Comparison of ENCODE assay signal across 8 cellular contexts in genomic region chr14:49975286-49975685, GRCh38.
A peak's percentile ranks its signal among the peaks of the same experiment; 100 is the strongest.
DNase-seq lines count a peak whose midpoint lies in the region; ATAC-seq and TF ChIP-seq lines count a peak whose summit lies in the region.

No MANE protein-coding gene starts in this region.

- no peaks in the 10 kb centered on the region for H3K36me3 ChIP-seq in lung (ENCODE audit: control insufficient read depth in 2 of 2, insufficient read depth in 2 of 2, low read length in 2 of 2)
- H3K36me3 ChIP-seq in mucosa of descending colon (ENCODE audit: low read depth): no peaks in the 10 kb centered on the region

- no peaks in the 10 kb centered on the region for H3K9me3 ChIP-seq in right cardiac atrium (ENCODE audit: control insufficient read depth, low read length)
- H3K9me3 ChIP-seq in lung (ENCODE audit: control insufficient read depth in 2 of 2, insufficient read depth in 1 of 2, low read length in 1 of 2): no peaks in the 10 kb centered on the region
- no peaks in the 10 kb centered on the region for H3K9me3 ChIP-seq in mucosa of descending colon

- POLR2A ChIA-PET in WTC11 (lab: Charles Lee): no interaction called here

- no peak for DNase-seq in left ventricle myocardium superior
- no peak for DNase-seq in right cardiac atrium
- peak; percentile 92 for DNase-seq in astrocyte of the hippocampus (ENCODE audit: low read depth, low spot score)
- no peak for DNase-seq in lung (ENCODE audit: low spot score)
- DNase-seq in WTC11 (ENCODE audit: low spot score): no peak
- no peak for DNase-seq in mucosa of descending colon
- DNase-seq in GM13976 (ENCODE audit: low spot score): no peak
- DNase-seq in stimulated activated naive CD4-positive, alpha-beta T cell treated with Interleukin-2 at 50 U/mL for 16 hours (lab: John Stamatoyannopoulos, UW): no peak

- no peak overlapping the region for H3K4me3 Mint-ChIP-seq in WTC11

- H3K36me3 Mint-ChIP-seq in WTC11: no peaks in the 10 kb centered on the region

- CTCF ChIA-PET in WTC11 (lab: Charles Lee): interaction anchor here (1.7 kb wide), 1 partner anchor 96 kb away, joined by 5 read pairs; no protein-coding TSS in a partner anchor

- H3K27ac Mint-ChIP-seq in WTC11: no peak overlapping the region

- TF ChIP-seq CTCF in lung (IDR thresholded peaks at IDR 0.05; ENCODE audit: control extremely low read depth, extremely low read depth) (no peak), WTC11 (IDR thresholded peaks at IDR 0.05) (no peak), mucosa of descending colon (IDR thresholded peaks at IDR 0.05) (no peak), GM13976 (IDR thresholded peaks at IDR 0.05; ENCODE audit: borderline replicate concordance, control extremely low read depth, extremely low read depth, insufficient read depth, missing control alignments) (no peak)

- peak; percentile 10 for ATAC-seq in left ventricle myocardium superior
- ATAC-seq in right cardiac atrium: no peak
- ATAC-seq in lung (ENCODE audit: insufficient read depth, low FRiP score): peak; percentile 7
- no peak for ATAC-seq in WTC11
- no peak for ATAC-seq in mucosa of descending colon

- in situ Hi-C loops in GM13976 (cut with MboI; ENCODE audit: low sequenced_read_pairs, unreplicated experiment): no loop called here

- H3K27ac ChIP-seq in right cardiac atrium (ENCODE audit: low read length) (no peak overlapping the region), lung (ENCODE audit: low read depth in 1 of 2, low read length in 1 of 2) (no peak overlapping the region)

- no peaks in the 10 kb centered on the region for H3K27me3 ChIP-seq in right cardiac atrium (ENCODE audit: control insufficient read depth, insufficient read depth)
- H3K27me3 ChIP-seq in lung (ENCODE audit: control insufficient read depth, insufficient read depth): no peaks in the 10 kb centered on the region

- WGBS in right cardiac atrium: 51% methylated on average over 2 of the region's 2 CpGs
- WGBS in lung, 2 donors: 62 to 84% methylated on average over 2 of the region's 2 CpGs

- H3K9me3 Mint-ChIP-seq in WTC11: no peaks in the 10 kb centered on the region

- H3K4me3 ChIP-seq in right cardiac atrium (ENCODE audit: low read length): no peak overlapping the region
- H3K4me3 ChIP-seq in lung: no peak overlapping the region
- H3K4me3 ChIP-seq in mucosa of descending colon: no peak overlapping the region

- intact Hi-C loops in left ventricle myocardium superior (cut with micrococcal nuclease): no loop called here
- intact Hi-C loops in right cardiac atrium (cut with DNase I): no loop called here
- intact Hi-C loops in mucosa of descending colon (cut with DNase I, micrococcal nuclease): no loop called here

- H3K4me1 Mint-ChIP-seq in WTC11: peaks cover 13% of the 10 kb centered on the region

- H3K4me1 ChIP-seq in right cardiac atrium (ENCODE audit: control insufficient read depth, insufficient read depth, low read length) (peaks cover 4% of the 10 kb centered on the region), lung (ENCODE audit: control insufficient read depth in 2 of 2, insufficient read depth in 2 of 2, low read length in 2 of 2) (peaks cover 9 to 19% of the 10 kb centered on the region in 2 donors), mucosa of descending colon (ENCODE audit: low read depth) (peaks cover 59% of the 10 kb centered on the region)

- no peaks in the 10 kb centered on the region; the same call in 1 of the 2 replicates for H3K27me3 Mint-ChIP-seq in WTC11 (ENCODE audit: low read depth)

TF ChIP-seq in WTC11, 78 proteins besides CTCF, POLR2A, EP300 and RAD21:
- TF ChIP-seq ARID4B (CRISPR knock-in tag; IDR thresholded peaks at IDR 0.05; ENCODE audit: borderline replicate concordance): no peak
- TF ChIP-seq NR1H2 (CRISPR knock-in tag; IDR thresholded peaks at IDR 0.05): no peak
- TF ChIP-seq CDX4 (CRISPR knock-in tag; IDR thresholded peaks at IDR 0.05; ENCODE audit: borderline replicate concordance): no peak
- TF ChIP-seq AFF4 (CRISPR knock-in tag; IDR thresholded peaks at IDR 0.05; ENCODE audit: borderline replicate concordance): no peak
- no peak for TF ChIP-seq IRF2 (CRISPR knock-in tag; IDR thresholded peaks at IDR 0.05; ENCODE audit: borderline replicate concordance, low read depth)
- no peak for TF ChIP-seq PREB (CRISPR knock-in tag; IDR thresholded peaks at IDR 0.05; ENCODE audit: borderline replicate concordance)
- TF ChIP-seq SP1 (CRISPR knock-in tag; conservative IDR thresholded peaks at IDR 0.05): no peak
- no peak for TF ChIP-seq PRRX2 (CRISPR knock-in tag; IDR thresholded peaks at IDR 0.05)

Comparison
In these comparisons a context has a peak if more than half of its experiments do, and no peak if none do; other contexts are left out.
1. ATAC-seq: peak in left ventricle myocardium superior (single experiment) and lung (single experiment); none in right cardiac atrium (0 of 2), WTC11 (single experiment) and mucosa of descending colon (single experiment).